25 cellular contexts compared by ENCODE assay signal in the genomic region with DNA sequence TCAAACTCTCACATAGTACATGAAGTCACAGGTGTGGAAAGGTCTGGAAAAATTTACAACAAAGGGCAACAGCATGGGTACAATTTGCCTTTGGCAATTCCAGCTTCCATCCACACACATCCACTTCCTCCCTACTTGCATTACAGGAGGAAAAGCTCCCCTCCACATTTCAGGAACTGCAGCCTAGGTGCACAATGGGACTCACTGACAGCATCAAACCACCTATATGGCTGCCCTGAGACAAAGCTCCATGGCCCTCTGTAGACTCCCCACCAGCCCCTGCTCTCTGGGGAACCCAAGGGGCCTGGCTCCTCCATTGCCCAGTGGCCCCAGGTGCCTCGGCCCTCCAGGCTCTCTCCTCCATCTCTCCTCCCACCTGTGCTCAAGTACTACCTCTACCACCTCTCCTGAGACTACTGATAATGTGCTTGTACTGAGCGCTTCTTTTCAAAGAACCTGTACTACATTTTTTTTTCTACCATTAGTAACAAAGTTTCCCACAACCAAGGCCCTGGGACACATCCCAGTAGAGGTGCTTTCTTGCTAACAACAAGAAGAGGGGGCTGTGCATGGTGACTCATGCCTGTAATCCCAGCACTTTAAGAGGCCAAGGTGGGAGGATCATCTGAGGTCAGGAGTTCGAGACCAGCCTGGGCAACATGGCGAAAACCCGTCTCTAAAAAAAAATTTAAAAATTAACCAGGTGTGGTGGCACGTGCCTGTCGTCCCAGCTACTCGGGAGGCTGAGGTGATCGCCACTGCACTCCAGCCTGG.
"Had no signal": no experiment of that assay in that cellular context is flagged by ENCODE, and none has a peak within 500 bp of the region (broad histone marks: within the 10 kb centered on the region; RNA-seq: fewer than 3 reads in every experiment).

No MANE protein-coding gene starts in this region.

- H3K79me2 ChIP-seq: hepatocyte had no signal

- H3K27me3 ChIP-seq: colonic mucosa, gastrocnemius medialis, heart left ventricle, sigmoid colon, tibial nerve, upper lobe of left lung had no signal

- H3K4me3 Mint-ChIP-seq: dendritic cell treated with granulocyte-macrophage colony-stimulating factor and Interleukin-4, amounts not matched to agents 40 ng/mL and 50 ng/mL, for 4 days; endodermal cell; nephron progenitor cell; stimulated activated effector memory CD8-positive, alpha-beta T cell treated with anti-CD3 and anti-CD28 coated beads, Interleukin-12 subunit alpha, Interleukin-12 subunit beta, amount 100 ng/mL, for 72 hours; stimulated activated naive CD8-positive, alpha-beta T cell treated with anti-CD3 and anti-CD28 coated beads, Interleukin-15, Interleukin-2, amounts not matched to agents 100 ng/mL and 50 ng/mL, for 24 hours had no signal

- H3K4me2 ChIP-seq: hepatocyte had no signal

- H3K36me3 ChIP-seq: colonic mucosa, gastrocnemius medialis, heart left ventricle, sigmoid colon, thoracic aorta, upper lobe of left lung had no signal

- H3K27me3 Mint-ChIP-seq: dendritic cell treated with granulocyte-macrophage colony-stimulating factor and Interleukin-4, amounts not matched to agents 40 ng/mL and 50 ng/mL, for 4 days; memory B cell had no signal

- H3K4me3 ChIP-seq: colonic mucosa, gastrocnemius medialis, heart left ventricle, hepatocyte, lung, psoas muscle, sigmoid colon, thoracic aorta, tibial nerve, upper lobe of left lung had no signal

- H3K27ac Mint-ChIP-seq: dendritic cell treated with granulocyte-macrophage colony-stimulating factor and Interleukin-4, amounts not matched to agents 40 ng/mL and 50 ng/mL, for 4 days; endodermal cell; memory B cell; nephron progenitor cell; stimulated activated effector memory CD8-positive, alpha-beta T cell treated with anti-CD3 and anti-CD28 coated beads, Interleukin-12 subunit alpha, Interleukin-12 subunit beta, amount 100 ng/mL, for 72 hours; stimulated activated naive CD8-positive, alpha-beta T cell treated with anti-CD3 and anti-CD28 coated beads, Interleukin-15, Interleukin-2, amounts not matched to agents 100 ng/mL and 50 ng/mL, for 24 hours had no signal

- ATAC-seq: esophagus mucosa; gastrocnemius medialis; heart left ventricle; left lobe of liver; psoas muscle; right cardiac atrium; stimulated activated effector memory CD8-positive, alpha-beta T cell treated with anti-CD3 and anti-CD28 coated beads, Interleukin-12 subunit alpha, Interleukin-12 subunit beta, amount 100 ng/mL, for 72 hours had no signal

- H3K4me1 ChIP-seq: colonic mucosa had no signal

- DNase-seq: colonic mucosa; effector CD8-positive, alpha-beta T cell; endodermal cell; foreskin fibroblast; gastrocnemius medialis; heart left ventricle; kidney; nephron progenitor cell; psoas muscle; sigmoid colon; stimulated activated CD4-positive, alpha-beta T cell treated with anti-CD3 and anti-CD28 coated beads, Interleukin-2, amount 100 ng/mL, for 24 hours; stimulated activated CD4-positive, alpha-beta T cell treated with anti-CD3 and anti-CD28 coated beads, Interleukin-4, amount 100 ng/mL, for 24 hours; upper lobe of left lung had no signal

- H2AFZ ChIP-seq: hepatocyte had no signal

- H3K27ac ChIP-seq: colonic mucosa, epithelial cell of prostate, gastrocnemius medialis, heart left ventricle, hepatocyte, psoas muscle, sigmoid colon, thoracic aorta, tibial nerve, upper lobe of left lung had no signal

- H3K36me3 Mint-ChIP-seq: stimulated activated effector memory CD8-positive, alpha-beta T cell treated with anti-CD3 and anti-CD28 coated beads, Interleukin-12 subunit alpha, Interleukin-12 subunit beta, amount 100 ng/mL, for 72 hours had no signal

- H3K9me3 Mint-ChIP-seq: dendritic cell treated with granulocyte-macrophage colony-stimulating factor and Interleukin-4, amounts not matched to agents 40 ng/mL and 50 ng/mL, for 4 days; endodermal cell; memory B cell; nephron progenitor cell; stimulated activated effector memory CD8-positive, alpha-beta T cell treated with anti-CD3 and anti-CD28 coated beads, Interleukin-12 subunit alpha, Interleukin-12 subunit beta, amount 100 ng/mL, for 72 hours; stimulated activated naive CD8-positive, alpha-beta T cell treated with anti-CD3 and anti-CD28 coated beads, Interleukin-15, Interleukin-2, amounts not matched to agents 100 ng/mL and 50 ng/mL, for 24 hours had no signal

- H3K9me3 ChIP-seq: colonic mucosa, gastrocnemius medialis, heart left ventricle, psoas muscle, sigmoid colon, thoracic aorta, tibial nerve, upper lobe of left lung had no signal
